9 cellular contexts compared by ENCODE assay signal in the genomic region with DNA sequence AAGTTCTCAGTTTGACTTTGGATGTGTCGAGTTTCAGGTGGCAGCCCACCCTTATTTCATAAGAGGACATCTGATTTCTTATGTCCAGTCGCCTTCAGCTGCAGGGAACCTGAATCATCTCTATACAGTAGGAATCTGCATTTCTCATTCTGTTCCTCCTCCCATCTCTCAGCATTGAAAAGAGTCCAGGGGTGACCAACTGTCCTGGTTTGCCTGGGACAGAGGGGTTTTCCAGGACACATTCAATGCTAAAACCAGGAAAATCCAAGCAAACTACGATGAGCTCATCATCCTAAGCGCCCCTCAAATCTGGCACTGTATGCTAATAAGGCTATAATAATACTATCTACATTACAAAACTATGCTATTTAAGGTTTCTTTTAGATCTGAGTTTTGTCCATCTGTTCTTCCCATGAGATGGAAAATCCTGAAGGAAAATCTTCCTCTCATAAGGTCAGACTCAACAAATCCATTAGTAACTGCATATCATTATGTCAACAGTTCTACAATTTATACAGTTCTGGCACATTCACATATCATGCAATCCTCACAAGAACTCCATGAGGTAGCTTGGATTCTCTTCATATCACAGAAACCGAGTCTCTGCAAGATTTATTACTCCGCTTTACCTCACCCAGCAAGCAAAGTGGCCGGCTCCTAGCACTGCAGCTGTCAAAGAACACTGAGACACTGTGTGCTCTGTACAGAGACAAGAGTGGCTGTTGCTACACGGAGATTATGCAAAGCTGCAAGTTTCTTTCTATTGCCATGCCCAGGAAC. TPM values are rescaled to one million over a fixed set of nuclear protein-coding genes. Genes with fewer than 3 reads are reported as not detected.
DNase-seq lines count a peak whose midpoint lies in the region; ATAC-seq lines count a peak whose summit lies in the region.
"Had no signal": no experiment of that assay in that cellular context is flagged by ENCODE, and none has a peak within 500 bp of the region (broad histone marks: within the 10 kb centered on the region; RNA-seq: fewer than 3 reads in every experiment).

No MANE protein-coding gene starts in this region.

- H3K36me3 Mint-ChIP-seq in activated T-helper 2 cell treated with anti-CD3 and anti-CD28 coated beads, Interferon-gamma antibody, Interleukin-2, Interleukin-4, amounts not matched to agents 10 μg/mL and 5 μg/mL and 100 μg/mL, durations not matched to agents 14 hours and 24 hours and 36 hours (ENCODE audit: low read depth): no peaks in the 10 kb centered on the region
- H3K36me3 Mint-ChIP-seq: naive B cell had no signal

- H3K4me1 Mint-ChIP-seq in activated T-helper 2 cell treated with anti-CD3 and anti-CD28 coated beads, Interferon-gamma antibody, Interleukin-2, Interleukin-4, amounts not matched to agents 10 μg/mL and 5 μg/mL and 100 μg/mL, durations not matched to agents 14 hours and 24 hours and 36 hours (ENCODE audit: low read depth): peaks cover 14% of the 10 kb centered on the region

- H3K4me3 Mint-ChIP-seq in activated T-helper 2 cell treated with anti-CD3 and anti-CD28 coated beads, Interferon-gamma antibody, Interleukin-2, Interleukin-4, amounts not matched to agents 10 μg/mL and 5 μg/mL and 100 μg/mL, durations not matched to agents 14 hours and 24 hours and 36 hours (ENCODE audit: low read depth): no peak overlapping the region

- intact Hi-C loops in left colon (cut with DNase I, micrococcal nuclease): no loop called here
- intact Hi-C loops in activated T-helper 2 cell treated with anti-CD3 and anti-CD28 coated beads, Interferon-gamma antibody, Interleukin-2, Interleukin-4, amounts not matched to agents 10 μg/mL and 5 μg/mL and 100 μg/mL, durations not matched to agents 14 hours and 24 hours and 36 hours (cut with micrococcal nuclease): loop anchor here (5.0 to 10.0 kb wide), 6 partner anchors 124 to 864 kb away; partner anchors contain the start of genes GPR68, PSMC1, RPS6KA5 and TDP1

- H3K27ac Mint-ChIP-seq in activated T-helper 2 cell treated with anti-CD3 and anti-CD28 coated beads, Interferon-gamma antibody, Interleukin-2, Interleukin-4, amounts not matched to agents 10 μg/mL and 5 μg/mL and 100 μg/mL, durations not matched to agents 14 hours and 24 hours and 36 hours: no peak overlapping the region

- ATAC-seq in left colon: peak; percentile 39

- DNase-seq in NCI-H2171 treated with DMSO at 0.1 percent for 48 hours (lab: John Stamatoyannopoulos, UW) (peak; percentile 26), NCI-H2171 (lab: John Stamatoyannopoulos, UW) (no peak), left colon (peak; percentile 55 to 68), substantia nigra (lab: John Stamatoyannopoulos, UW) (peak in 41 of 49 donors; percentile 6 to 86 (median 49)), NCI-H2196 treated with DMSO at 0.1 percent for 48 hours (lab: John Stamatoyannopoulos, UW; ENCODE audit: unreplicated experiment) (no peak), HK-2 (ENCODE audit: unreplicated experiment) (no peak)
- no peak for DNase-seq in activated T-helper 2 cell treated with anti-CD3 and anti-CD28 coated beads, Interferon-gamma antibody, Interleukin-2, Interleukin-4, amounts not matched to agents 10 μg/mL and 5 μg/mL and 100 μg/mL, durations not matched to agents 14 hours and 24 hours and 36 hours (ENCODE audit: low spot score)
- DNase-seq: naive B cell had no signal

- no peaks in the 10 kb centered on the region for H3K9me3 Mint-ChIP-seq in activated T-helper 2 cell treated with anti-CD3 and anti-CD28 coated beads, Interferon-gamma antibody, Interleukin-2, Interleukin-4, amounts not matched to agents 10 μg/mL and 5 μg/mL and 100 μg/mL, durations not matched to agents 14 hours and 24 hours and 36 hours
- H3K9me3 Mint-ChIP-seq: naive B cell had no signal

- H3K27ac ChIP-seq in angular gyrus (ENCODE audit: low read depth, low read length): peak overlapping the region; percentile 100
- peak overlapping the region; percentile 100 for H3K27ac ChIP-seq in substantia nigra (ENCODE audit: low read depth, low read length, poor library complexity, severe bottlenecking)

- H3K27me3 Mint-ChIP-seq in activated T-helper 2 cell treated with anti-CD3 and anti-CD28 coated beads, Interferon-gamma antibody, Interleukin-2, Interleukin-4, amounts not matched to agents 10 μg/mL and 5 μg/mL and 100 μg/mL, durations not matched to agents 14 hours and 24 hours and 36 hours (ENCODE audit: low read depth): no peaks in the 10 kb centered on the region
- H3K27me3 Mint-ChIP-seq: naive B cell had no signal

RNA-seq across cellular contexts. Expression of gene CALM1, which starts 15.6 kb away (rescaled TPM):
- total RNA-seq in left colon: 100 to 1,000 TPM; 756 to 776 TPM
- total RNA-seq in activated T-helper 2 cell treated with anti-CD3 and anti-CD28 coated beads, Interferon-gamma antibody, Interleukin-2, Interleukin-4, amounts not matched to agents 10 μg/mL and 5 μg/mL and 100 μg/mL, durations not matched to agents 14 hours and 24 hours and 36 hours: 470 and 491 TPM in 2 replicates

RNA-seq across cellular contexts. Expression of gene NRDE2, which starts 49.5 kb away (rescaled TPM):
- total RNA-seq in left colon: 10 to 100 TPM; 19.4 to 25.1 TPM
- total RNA-seq in activated T-helper 2 cell treated with anti-CD3 and anti-CD28 coated beads, Interferon-gamma antibody, Interleukin-2, Interleukin-4, amounts not matched to agents 10 μg/mL and 5 μg/mL and 100 μg/mL, durations not matched to agents 14 hours and 24 hours and 36 hours: 23.2 and 25.4 TPM in 2 replicates

Comparison
In these comparisons a context has a peak if more than half of its experiments do, and no peak if none do; other contexts are left out.
1. DNase-seq: peak in NCI-H2171 treated with DMSO at 0.1 percent for 48 hours (single experiment), left colon (2 of 2) and substantia nigra (41 of 49); none in NCI-H2171 (single experiment), activated T-helper 2 cell treated with anti-CD3 and anti-CD28 coated beads, Interferon-gamma antibody, Interleukin-2, Interleukin-4, amounts not matched to agents 10 μg/mL and 5 μg/mL and 100 μg/mL, durations not matched to agents 14 hours and 24 hours and 36 hours (single experiment), NCI-H2196 treated with DMSO at 0.1 percent for 48 hours (single experiment) and HK-2 (single experiment).